Comparison of ENCODE assay signal across 32 cellular contexts in genomic region chr6:17343215-17343614, GRCh38. TPM values are rescaled to one million over a fixed set of nuclear protein-coding genes. Genes with fewer than 3 reads are reported as not detected.
"Had no signal": no experiment of that assay in that cellular context is flagged by ENCODE, and none has a peak within 500 bp of the region (broad histone marks: within the 10 kb centered on the region; RNA-seq: fewer than 3 reads in every experiment).

No MANE protein-coding gene starts in this region.

- H3K36me3 ChIP-seq: ascending aorta had no signal

- ATAC-seq: activated CD8-positive, alpha-beta T cell treated with anti-CD3 and anti-CD28 coated beads for 36 hours; activated naive CD8-positive, alpha-beta T cell treated with anti-CD3 and anti-CD28 coated beads, Interleukin-2, amount 50 U/mL, for 24 hours; activated T-cell treated with anti-CD3 and anti-CD28 coated beads, Interleukin-2, amount 50 U/mL, for 4 hours; activated T-cell treated with anti-CD3 and anti-CD28 coated beads, Interleukin-2, amount 50 U/mL, for 72 hours; activated T-helper 17 cell treated with anti-CD3 and anti-CD28 coated beads, Interleukin-2, amount 50 U/mL, for 72 hours had no signal

- H3K9me3 ChIP-seq: ascending aorta had no signal

- H3K4me1 ChIP-seq: ascending aorta had no signal

- H3K4me3 ChIP-seq: ascending aorta had no signal

- H3K27me3 ChIP-seq: ascending aorta had no signal

- DNase-seq: activated B cell treated with CpG ODN at 0.5 μM for 24 hours; activated CD4-positive, alpha-beta memory T cell treated with anti-CD3 and anti-CD28 coated beads for 36 hours; activated CD4-positive, alpha-beta T cell treated with anti-CD3 and anti-CD28 coated beads for 4 hours; activated CD4-positive, alpha-beta T cell treated with anti-CD3 and anti-CD28 coated beads, Interleukin-2, amount 10 ng/mL, durations not matched to agents 24 days and 14 days; activated CD4-positive, alpha-beta T cell treated with anti-CD3 and anti-CD28 coated beads, Interleukin-2, amount 50 U/mL, for 1 hour; activated CD4-positive, alpha-beta T cell treated with anti-CD3 and anti-CD28 coated beads, Interleukin-2, amount 50 U/mL, for 4 hours; activated CD4-positive, CD25-positive, alpha-beta regulatory T cell treated with anti-CD3 and anti-CD28 coated beads, Interleukin-2, amount 50 U/mL, for 72 hours; activated CD8-positive, alpha-beta memory T cell treated with anti-CD3 and anti-CD28 coated beads, Interleukin-2, amount 50 U/mL, for 4 hours; activated CD8-positive, alpha-beta T cell treated with anti-CD3 and anti-CD28 coated beads for 36 hours; activated effector memory CD4-positive, alpha-beta T cell treated with anti-CD3 and anti-CD28 coated beads, Interleukin-2, amount 50 U/mL, for 16 hours; activated gamma-delta T cell treated with Interleukin-2 at 50 U/mL for 16 hours; activated naive CD4-positive, alpha-beta T cell; activated naive CD4-positive, alpha-beta T cell treated with anti-CD3 and anti-CD28 coated beads for 36 hours; activated naive CD8-positive, alpha-beta T cell treated with anti-CD3 and anti-CD28 coated beads, Interleukin-2, amount 10 ng/mL, durations not matched to agents 7 days and 5 days; activated naive CD8-positive, alpha-beta T cell treated with anti-CD3 and anti-CD28 coated beads, Interleukin-2, amount 50 U/mL, for 24 hours; activated T-cell treated with anti-CD3 and anti-CD28 coated beads for 4 hours; activated T-cell treated with anti-CD3 and anti-CD28 coated beads, Interleukin-2, amount 50 U/mL, for 1 hour; activated T-cell treated with anti-CD3 and anti-CD28 coated beads, Interleukin-2, amount 50 U/mL, for 4 hours; activated T-cell treated with anti-CD3 and anti-CD28 coated beads, Interleukin-2, amount 50 U/mL, for 72 hours; amygdala; anterior cingulate cortex; central memory CD4-positive, alpha-beta T cell; SW 1271; T-helper 1 cell; T-helper 2 cell; T-helper 9 cell had no signal

- FAIRE-seq: TTC549 had no signal

- H3K27ac ChIP-seq: ascending aorta, VCaP had no signal

RNA-seq across cellular contexts. Expression of gene CAP2, which starts 50.2 kb away (rescaled TPM):
- total RNA-seq: activated B cell treated with CpG ODN at 0.5 μM for 24 hours; activated CD4-positive, alpha-beta memory T cell treated with anti-CD3 and anti-CD28 coated beads for 36 hours; activated CD4-positive, alpha-beta T cell treated with anti-CD3 and anti-CD28 coated beads, Interleukin-2, amount 10 ng/mL, durations not matched to agents 24 days and 14 days; activated CD8-positive, alpha-beta memory T cell treated with anti-CD3 and anti-CD28 coated beads for 36 hours; activated CD8-positive, alpha-beta T cell treated with anti-CD3 and anti-CD28 coated beads for 36 hours; activated naive CD4-positive, alpha-beta T cell treated with anti-CD3 and anti-CD28 coated beads for 36 hours; activated naive CD8-positive, alpha-beta T cell treated with anti-CD3 and anti-CD28 coated beads, Interleukin-2, amount 10 ng/mL, durations not matched to agents 7 days and 5 days; activated T-cell treated with anti-CD3 and anti-CD28 coated beads, Interleukin-2, amount 50 U/mL, for 4 hours; activated T-cell treated with anti-CD3 and anti-CD28 coated beads, Interleukin-2, amount 50 U/mL, for 72 hours; activated T-helper 1 cell treated with anti-CD3 and anti-CD28 coated beads, Interleukin-12 subunit alpha, Interleukin-12 subunit beta, Interleukin-2, Interleukin-4 antibody, amounts not matched to agents 30 ng/mL and 10 ng/mL and 1 ng/mL, durations not matched to agents 14 hours and 24 hours and 36 hours; activated T-helper 17 cell treated with anti-CD3 and anti-CD28 coated beads, Interleukin-2, amount 50 U/mL, for 72 hours had no signal
